ENCODE assay signal across 21 cellular contexts in genomic region chr1:10525208-10525607, GRCh38.
"Had no signal": no experiment of that assay in that cellular context is flagged by ENCODE, and none has a peak within 500 bp of the region (broad histone marks: within the 10 kb centered on the region; RNA-seq: fewer than 3 reads in every experiment).

No MANE protein-coding gene starts in this region.

- H3K27me3 Mint-ChIP-seq: activated naive CD4-positive, alpha-beta T cell treated with anti-CD3 and anti-CD28 coated beads, Interleukin-2, amount 10 ng/mL, durations not matched to agents 7 days and 5 days; dendritic cell treated with granulocyte-macrophage colony-stimulating factor and Interleukin-4, amounts not matched to agents 40 ng/mL and 50 ng/mL, for 4 days had no signal

- H3K4me3 Mint-ChIP-seq: activated naive CD4-positive, alpha-beta T cell treated with anti-CD3 and anti-CD28 coated beads, Interleukin-2, amount 10 ng/mL, durations not matched to agents 7 days and 5 days; dendritic cell treated with granulocyte-macrophage colony-stimulating factor and Interleukin-4, amounts not matched to agents 40 ng/mL and 50 ng/mL, for 4 days had no signal

- H3K27ac Mint-ChIP-seq: activated naive CD4-positive, alpha-beta T cell treated with anti-CD3 and anti-CD28 coated beads, Interleukin-2, amount 10 ng/mL, durations not matched to agents 7 days and 5 days; dendritic cell treated with granulocyte-macrophage colony-stimulating factor and Interleukin-4, amounts not matched to agents 40 ng/mL and 50 ng/mL, for 4 days had no signal

- H3K9me3 Mint-ChIP-seq: activated naive CD4-positive, alpha-beta T cell treated with anti-CD3 and anti-CD28 coated beads, Interleukin-2, amount 10 ng/mL, durations not matched to agents 7 days and 5 days; dendritic cell treated with granulocyte-macrophage colony-stimulating factor and Interleukin-4, amounts not matched to agents 40 ng/mL and 50 ng/mL, for 4 days had no signal

- DNase-seq: activated CD4-positive, alpha-beta T cell treated with anti-CD3 and anti-CD28 coated beads for 48 hours; activated CD4-positive, alpha-beta T cell treated with anti-CD3 and anti-CD28 coated beads, Interleukin-2, amount 50 U/mL, for 48 hours; activated CD4-positive, CD25-positive, alpha-beta regulatory T cell; activated gamma-delta T cell; activated naive CD4-positive, alpha-beta T cell treated with anti-CD3 and anti-CD28 coated beads, Interleukin-2, amount 10 ng/mL, durations not matched to agents 7 days and 5 days; amygdala; caudate nucleus; effector CD4-positive, alpha-beta T cell; esophagus squamous epithelium; foreskin melanocyte; heart right ventricle; left ventricle myocardium inferior; mucosa of descending colon; pancreas; retina; stimulated activated CD4-positive, alpha-beta T cell treated with anti-CD3 and anti-CD28 coated beads, Interleukin-12 subunit alpha, Interleukin-12 subunit beta, amount 100 ng/mL, for 4 hours; stimulated activated CD4-positive, alpha-beta T cell treated with anti-CD3 and anti-CD28 coated beads, Interleukin-4, amount 100 ng/mL, for 1 hour; tibial artery; upper lobe of right lung had no signal

- ATAC-seq: heart right ventricle, mucosa of descending colon, pancreas, sciatic nerve, upper lobe of right lung had no signal
